10 cellular contexts compared by ENCODE assay signal in the genomic region with DNA sequence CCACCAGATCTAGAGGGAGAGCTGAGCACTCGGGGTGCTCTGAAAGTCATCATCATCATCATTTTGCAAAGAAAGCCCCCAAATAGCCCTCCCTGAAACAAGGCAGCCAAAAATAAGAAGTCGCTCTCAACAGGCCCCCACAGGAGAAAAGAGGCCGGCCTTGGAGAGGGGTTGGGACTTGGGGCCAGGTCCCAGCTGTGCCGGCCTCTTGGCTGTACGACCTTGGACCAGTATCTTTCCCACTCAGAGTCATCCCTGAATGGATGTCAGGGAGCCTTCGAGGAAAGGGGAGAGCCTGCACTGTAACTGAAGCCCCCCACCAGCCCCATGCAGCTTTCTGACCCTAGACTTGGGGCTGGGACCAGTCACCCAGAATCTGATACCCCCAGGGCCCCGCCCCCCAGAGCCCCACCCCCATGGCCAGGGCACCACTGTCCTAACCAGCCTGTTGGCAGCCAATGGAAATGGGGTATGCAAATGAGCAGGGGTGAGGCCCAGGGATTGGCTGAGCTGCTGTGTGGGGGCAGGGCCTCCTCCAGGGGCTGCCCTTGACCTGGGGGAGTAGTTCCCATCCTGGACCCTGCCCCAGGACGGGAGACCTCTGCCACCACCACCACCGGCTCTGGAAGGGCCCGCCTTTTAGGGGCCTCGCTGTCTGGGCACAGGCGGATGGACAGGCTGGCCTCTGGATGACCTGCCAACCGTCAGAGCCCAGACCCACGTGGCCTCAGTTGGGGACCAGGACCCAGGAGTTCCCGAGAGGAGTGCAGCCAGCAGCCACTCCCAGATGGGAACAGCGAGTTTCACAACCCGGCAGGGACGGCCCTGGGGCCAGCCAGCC. TPM values are rescaled to one million over a fixed set of nuclear protein-coding genes. Genes with fewer than 3 reads are reported as not detected.
DNase-seq lines count a peak whose midpoint lies in the region; ATAC-seq, FAIRE-seq and TF ChIP-seq lines count a peak whose summit lies in the region.
"Had no signal": no experiment of that assay in that cellular context is flagged by ENCODE, and none has a peak within 500 bp of the region (broad histone marks: within the 10 kb centered on the region; RNA-seq: fewer than 3 reads in every experiment).

No MANE protein-coding gene starts in this region.

- CTCF ChIA-PET in endothelial cell of umbilical vein (lab: Charles Lee): interaction anchor here (0.7 kb wide), 1 partner anchor 16 kb away, joined by 3 read pairs; a partner anchor contains a TSS

- no peaks in the 10 kb centered on the region for H3K9me3 Mint-ChIP-seq in activated T-cell treated with anti-CD3 and anti-CD28 coated beads, Interleukin-2, amount 50 U/mL, for 72 hours
- H3K9me3 Mint-ChIP-seq in stimulated activated memory B cell treated with anti-CD40 and anti-IgM and Interleukin-4, amounts not matched to agents 10 μg/mL and 1 μg/mL and 100 μg/mL, for 72 hours: no peaks in the 10 kb centered on the region

- H3K9me1 ChIP-seq in endothelial cell of umbilical vein (replicated peaks; ENCODE audit: control insufficient read depth, extremely low read depth, insufficient read depth, low read length): no peaks in the 10 kb centered on the region

- H2AFZ ChIP-seq in endothelial cell of umbilical vein (ENCODE audit: low read depth, low read length): no peak overlapping the region

- no peak overlapping the region for H3K4me3 Mint-ChIP-seq in activated T-cell treated with anti-CD3 and anti-CD28 coated beads, Interleukin-2, amount 50 U/mL, for 72 hours
- H3K4me3 Mint-ChIP-seq in stimulated activated memory B cell treated with anti-CD40 and anti-IgM and Interleukin-4, amounts not matched to agents 10 μg/mL and 1 μg/mL and 100 μg/mL, for 72 hours: no peak overlapping the region

- no peak overlapping the region for H3K9ac ChIP-seq in endothelial cell of umbilical vein (replicated peaks; ENCODE audit: extremely low read depth, insufficient read depth, low read length)

- peaks cover 20% of the 10 kb centered on the region for H3K4me1 ChIP-seq in endothelial cell of umbilical vein (ENCODE audit: control insufficient read depth, extremely low read depth, insufficient read depth, low read length)
- no peaks in the 10 kb centered on the region for H3K4me1 ChIP-seq in uterus

- no peak overlapping the region for H3K27ac Mint-ChIP-seq in activated T-cell treated with anti-CD3 and anti-CD28 coated beads, Interleukin-2, amount 50 U/mL, for 72 hours
- peak overlapping the region; percentile 19 for H3K27ac Mint-ChIP-seq in stimulated activated memory B cell treated with anti-CD40 and anti-IgM and Interleukin-4, amounts not matched to agents 10 μg/mL and 1 μg/mL and 100 μg/mL, for 72 hours

- H3K4me1 Mint-ChIP-seq in activated T-cell treated with anti-CD3 and anti-CD28 coated beads, Interleukin-2, amount 50 U/mL, for 72 hours (ENCODE audit: low read depth): peaks cover 44% of the 10 kb centered on the region
- peaks cover 81% of the 10 kb centered on the region for H3K4me1 Mint-ChIP-seq in stimulated activated memory B cell treated with anti-CD40 and anti-IgM and Interleukin-4, amounts not matched to agents 10 μg/mL and 1 μg/mL and 100 μg/mL, for 72 hours

- no peak for TF ChIP-seq CTCF in endothelial cell of umbilical vein (IDR thresholded peaks at IDR 0.05; ENCODE audit: extremely low read depth in 1 of 2, insufficient read depth in 1 of 2, low read depth in 1 of 2, low read length in 2 of 2)
- no peak for TF ChIP-seq CTCF in uterus (IDR thresholded peaks at IDR 0.05)

- no peaks in the 10 kb centered on the region for H3K9me3 ChIP-seq in endothelial cell of umbilical vein (replicated peaks; ENCODE audit: control insufficient read depth, insufficient read depth, low read length)
- H3K9me3 ChIP-seq in uterus: no peaks in the 10 kb centered on the region

- dilution Hi-C loops in endothelial cell of umbilical vein (cut with MboI; ENCODE audit: extremely low pct_ligation_motif_present, low sequenced_read_pairs): no loop called here

- peak; percentile 70 to 77 for ATAC-seq in activated T-cell treated with anti-CD3 and anti-CD28 coated beads, Interleukin-2, amount 50 U/mL, for 72 hours (replicated peaks in 1 of 2)
- ATAC-seq in stimulated activated memory B cell treated with anti-CD40 and anti-IgM and Interleukin-4, amounts not matched to agents 10 μg/mL and 1 μg/mL and 100 μg/mL, for 72 hours: no peak

- intact Hi-C loops in endothelial cell of umbilical vein (cut with micrococcal nuclease) (no loop called here), uterus (cut with DNase I; ENCODE audit: low total_unique reads) (no loop called here)

- FAIRE-seq in endothelial cell of umbilical vein (lab: Jason Lieb, UNC): no peak

- BruUV-seq in endothelial cell of umbilical vein (replicated peaks; lab: Mats Ljungman, UMichigan): no TSS peak

- H3K36me3 Mint-ChIP-seq in activated T-cell treated with anti-CD3 and anti-CD28 coated beads, Interleukin-2, amount 50 U/mL, for 72 hours (ENCODE audit: insufficient read depth in 2 of 2): peaks cover 0 to 1% of the 10 kb centered on the region in 2 donors
- H3K36me3 Mint-ChIP-seq in stimulated activated memory B cell treated with anti-CD40 and anti-IgM and Interleukin-4, amounts not matched to agents 10 μg/mL and 1 μg/mL and 100 μg/mL, for 72 hours: no peaks in the 10 kb centered on the region

- H3K4me2 ChIP-seq in endothelial cell of umbilical vein (ENCODE audit: insufficient read depth, low read length): no peak overlapping the region

- H3K79me2 ChIP-seq in endothelial cell of umbilical vein (ENCODE audit: control insufficient read depth, insufficient read depth, low read length): peaks cover 6% of the 10 kb centered on the region

- H4K20me1 ChIP-seq in endothelial cell of umbilical vein (replicated peaks; ENCODE audit: control insufficient read depth, extremely low read depth, insufficient read depth, low read length): no peaks in the 10 kb centered on the region

- TF ChIP-seq POLR2A in endothelial cell of umbilical vein (IDR thresholded peaks at IDR 0.05; ENCODE audit: low read depth, low read length) (no peak), uterus (IDR thresholded peaks at IDR 0.05) (no peak)

- no peaks in the 10 kb centered on the region for H3K27me3 ChIP-seq in endothelial cell of umbilical vein (ENCODE audit: control insufficient read depth in 2 of 2, insufficient read depth in 2 of 2, low read length in 2 of 2)
- no peaks in the 10 kb centered on the region for H3K27me3 ChIP-seq in uterus

- H3K27me3 Mint-ChIP-seq in activated T-cell treated with anti-CD3 and anti-CD28 coated beads, Interleukin-2, amount 50 U/mL, for 72 hours (ENCODE audit: low read depth): no peaks in the 10 kb centered on the region
- H3K27me3 Mint-ChIP-seq in stimulated activated memory B cell treated with anti-CD40 and anti-IgM and Interleukin-4, amounts not matched to agents 10 μg/mL and 1 μg/mL and 100 μg/mL, for 72 hours: no peaks in the 10 kb centered on the region

- POLR2A ChIA-PET in endothelial cell of umbilical vein (lab: Charles Lee): no interaction called here

- peak; percentile 27 to 30 for DNase-seq in activated T-cell treated with anti-CD3 and anti-CD28 coated beads, Interleukin-2, amount 50 U/mL, for 72 hours
- no peak for DNase-seq in activated T-cell treated with anti-CD3 and anti-CD28 coated beads, Interleukin-2, amount 50 U/mL, for 1 hour
- DNase-seq in NOMO-1 (lab: John Stamatoyannopoulos, UW; ENCODE audit: unreplicated experiment in 2 of 2) (peak; percentile 61 to 85), endothelial cell of umbilical vein (ENCODE audit: low read depth, low spot score) (peak; percentile 16), uterus (no peak), NCI-H2227 treated with DMSO at 0.1 percent for 48 hours (lab: John Stamatoyannopoulos, UW) (no peak), NCI-H446 (lab: John Stamatoyannopoulos, UW) (no peak)
- DNase-seq: cerebellar nuclear complex, NCI-H2171 had no signal

- no peaks in the 10 kb centered on the region for H3K36me3 ChIP-seq in endothelial cell of umbilical vein (ENCODE audit: control insufficient read depth in 2 of 2, extremely low read depth in 1 of 2, insufficient read depth in 2 of 2, low read length in 2 of 2)
- no peaks in the 10 kb centered on the region for H3K36me3 ChIP-seq in uterus

- H3K4me3 ChIP-seq in endothelial cell of umbilical vein (replicated peaks in 1 of 3; ENCODE audit: insufficient read depth in 1 of 3, low read depth in 1 of 3, low read length in 3 of 3) (no peak overlapping the region), uterus (no peak overlapping the region)

- H3K27ac ChIP-seq in endothelial cell of umbilical vein (ENCODE audit: insufficient read depth, low read depth, low read length) (no peak overlapping the region), uterus (no peak overlapping the region)

TF ChIP-seq in endothelial cell of umbilical vein, 7 proteins besides CTCF, POLR2A, EP300 and RAD21:
- TF ChIP-seq JUN (IDR thresholded peaks at IDR 0.05; ENCODE audit: borderline replicate concordance, insufficient read depth, insufficient read length, low read depth) (no peak), FOS (IDR thresholded peaks at IDR 0.05; ENCODE audit: borderline replicate concordance, insufficient read depth, low read length) (no peak), MYC (IDR thresholded peaks at IDR 0.05; ENCODE audit: low read depth, low read length) (no peak), POLR2AphosphoS5 (IDR thresholded peaks at IDR 0.05; ENCODE audit: insufficient read depth, low read depth, low read length) (no peak), EZH2 (IDR thresholded peaks at IDR 0.05; ENCODE audit: borderline replicate concordance, low read depth, low read length, severe bottlenecking) (no peak), GATA2 (IDR thresholded peaks at IDR 0.05; ENCODE audit: insufficient read depth, insufficient read length, low read depth, low read length) (no peak)
- TF ChIP-seq, protein P1, sequence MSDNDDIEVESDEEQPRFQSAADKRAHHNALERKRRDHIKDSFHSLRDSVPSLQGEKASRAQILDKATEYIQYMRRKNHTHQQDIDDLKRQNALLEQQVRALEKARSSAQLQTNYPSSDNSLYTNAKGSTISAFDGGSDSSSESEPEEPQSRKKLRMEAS (IDR thresholded peaks at IDR 0.05; ENCODE audit: insufficient read depth, insufficient read length): no peak
TF ChIP-seq in endothelial cell of umbilical vein: peak in this region for 0.

RNA-seq across cellular contexts. Expression of a gene that starts 15.4 kb away (rescaled TPM):
- total RNA-seq in activated T-cell treated with anti-CD3 and anti-CD28 coated beads, Interleukin-2, amount 50 U/mL, for 72 hours: 10 to 100 TPM; 12.2 to 13.8 TPM
- total RNA-seq in endothelial cell of umbilical vein: 7.5 and 8.2 TPM in 2 replicates
- polyA plus RNA-seq in endothelial cell of umbilical vein: 0.37 and 0.72 TPM in 2 replicates
- 0.40 and 0.87 TPM in 2 replicates for polyA plus RNA-seq in endothelial cell of umbilical vein (2011; cell fraction: cytosol; rRNA removed)
- 1.8 and 2.1 TPM in 2 replicates for polyA plus RNA-seq in endothelial cell of umbilical vein (2011; cell fraction: nucleus; rRNA removed)
- 2.3 and 5.3 TPM in 2 replicates for polyA plus RNA-seq in endothelial cell of umbilical vein (2012)
- polyA minus RNA-seq in endothelial cell of umbilical vein: 0.36 and 0.66 TPM in 2 replicates
- polyA minus RNA-seq in endothelial cell of umbilical vein (2011; cell fraction: cytosol; rRNA and poly(A)+ RNA removed): 2.8 TPM
- polyA minus RNA-seq in endothelial cell of umbilical vein (2011; cell fraction: nucleus; rRNA and poly(A)+ RNA removed): 1.4 and 4.4 TPM in 2 replicates
- 1 to 10 TPM in 2 of 4 donors, under 1 TPM in 2; under 0.01 to 6.9 (median 0.77) TPM for total RNA-seq in uterus

Comparison
In these comparisons a context has a peak if more than half of its experiments do, and no peak if none do; other contexts are left out.
1. DNase-seq: peak in activated T-cell treated with anti-CD3 and anti-CD28 coated beads, Interleukin-2, amount 50 U/mL, for 72 hours (2 of 2), NOMO-1 (2 of 2) and endothelial cell of umbilical vein (single experiment); none in activated T-cell treated with anti-CD3 and anti-CD28 coated beads, Interleukin-2, amount 50 U/mL, for 1 hour (single experiment), uterus (0 of 2), NCI-H2227 treated with DMSO at 0.1 percent for 48 hours (single experiment) and NCI-H446 (0 of 2).